ENCODE assay signal across 19 cellular contexts in genomic region chr1:228791782-228792181, GRCh38. TPM values are rescaled to one million over a fixed set of nuclear protein-coding genes. Genes with fewer than 3 reads are reported as not detected.
A peak's percentile ranks its signal among the peaks of the same experiment; 100 is the strongest.
DNase-seq lines count a peak whose midpoint lies in the region; ATAC-seq, FAIRE-seq and TF ChIP-seq lines count a peak whose summit lies in the region.
"Had no signal": no experiment of that assay in that cellular context is flagged by ENCODE, and none has a peak within 500 bp of the region (broad histone marks: within the 10 kb centered on the region; RNA-seq: fewer than 3 reads in every experiment).

No MANE protein-coding gene starts in this region.

- intact Hi-C loops in ascending aorta (cut with DNase I): no loop called here

- no peaks in the 10 kb centered on the region for H3K79me2 ChIP-seq in H1 (ENCODE audit: control insufficient read depth in 1 of 2, insufficient read depth in 2 of 2, low read length in 2 of 2)

- H3K4me2 ChIP-seq in BLaER1 (peak overlapping the region; percentile 92), H1 (ENCODE audit: insufficient read depth in 1 of 2, low read depth in 2 of 2, low read length in 2 of 2) (no peak overlapping the region)
- H3K4me2 ChIP-seq in BLaER1 treated with 17β-estradiol and CSF1 and Interleukin-3, amounts not matched to agents 10 nM and 100 nM: peak overlapping the region in 9 of 11 experiments; percentile 43 to 90 (median 82); a peak in 17 of 22 replicates

- H3K27ac ChIP-seq in BLaER1 (no peak overlapping the region), H1 (ENCODE audit: low read depth, low read length) (no peak overlapping the region), ascending aorta (no peak overlapping the region)
- H3K27ac ChIP-seq in BLaER1 treated with 17β-estradiol and CSF1 and Interleukin-3, amounts not matched to agents 10 nM and 100 nM: no peak overlapping the region
- H3K27ac ChIP-seq: GM23248 had no signal

- no peak for TF ChIP-seq RAD21 in H1 (IDR thresholded peaks at IDR 0.05 in 1 of 2, conservative IDR thresholded peaks at IDR 0.05 in 1 of 2; ENCODE audit: low read depth in 2 of 2, low read length in 2 of 2)

- peaks cover 1% of the 10 kb centered on the region; the same call in 1 of the 2 replicates for H3K23me2 ChIP-seq in H1 (ENCODE audit: low read depth, low read length)

- H2BK120ac ChIP-seq in H1 (replicated peaks; ENCODE audit: low read depth, low read length): no peak overlapping the region

- H3K27ac Mint-ChIP-seq in activated naive CD8-positive, alpha-beta T cell: peak overlapping the region; percentile 13
- no peak overlapping the region for H3K27ac Mint-ChIP-seq in activated naive CD8-positive, alpha-beta T cell treated with anti-CD3 and anti-CD28 coated beads, Interleukin-2, amount 50 U/mL, for 24 hours
- H3K27ac Mint-ChIP-seq: CD14-positive monocyte; CD4-positive, alpha-beta T cell; H9 had no signal

- H3K9ac ChIP-seq in BLaER1 (no peak overlapping the region), H1 (replicated peaks in 1 of 4; ENCODE audit: extremely low read depth in 1 of 4, low read depth in 3 of 4, low read length in 3 of 4) (no peak overlapping the region)
- H3K9ac ChIP-seq in BLaER1 treated with 17β-estradiol and CSF1 and Interleukin-3, amounts not matched to agents 10 nM and 100 nM: no peak overlapping the region
- H3K9ac ChIP-seq: GM23248 had no signal

- POLR2A ChIA-PET in H1 (lab: Charles Lee; ENCODE audit: partially characterized antibody): no interaction called here

- no peak overlapping the region for H3K4me3 ChIP-seq in BLaER1
- no peak overlapping the region for H3K4me3 ChIP-seq in BLaER1 treated with 17β-estradiol and CSF1 and Interleukin-3, amounts not matched to agents 10 nM and 100 nM
- H3K4me3 ChIP-seq in H1 (ENCODE audit: extremely low read depth in 1 of 4, insufficient read depth in 2 of 4, low read depth in 3 of 4, low read length in 4 of 4): no peak overlapping the region
- no peak overlapping the region for H3K4me3 ChIP-seq in ascending aorta
- H3K4me3 ChIP-seq: GM23248 had no signal

- peaks cover 17% of the 10 kb centered on the region for H3K4me1 Mint-ChIP-seq in activated naive CD8-positive, alpha-beta T cell (ENCODE audit: low read depth)
- peaks cover 14% of the 10 kb centered on the region for H3K4me1 Mint-ChIP-seq in activated naive CD8-positive, alpha-beta T cell treated with anti-CD3 and anti-CD28 coated beads, Interleukin-2, amount 50 U/mL, for 24 hours
- H3K4me1 Mint-ChIP-seq: H9 had no signal

- no peak overlapping the region for H4K91ac ChIP-seq in H1 (replicated peaks; ENCODE audit: insufficient read length, low read length)

- H3K36me3 ChIP-seq in BLaER1: no peaks in the 10 kb centered on the region
- no peaks in the 10 kb centered on the region for H3K36me3 ChIP-seq in BLaER1 treated with 17β-estradiol and CSF1 and Interleukin-3, amounts not matched to agents 10 nM and 100 nM
- H3K36me3 ChIP-seq in H1 (ENCODE audit: control insufficient read depth in 2 of 4, insufficient read depth in 4 of 4, low read length in 3 of 4): no peaks in the 10 kb centered on the region
- H3K36me3 ChIP-seq in ascending aorta: no peaks in the 10 kb centered on the region

- no peak overlapping the region for H2BK12ac ChIP-seq in H1 (ENCODE audit: low read depth, low read length)

- H3K56ac ChIP-seq in H1 (replicated peaks; ENCODE audit: insufficient read length, low read depth, low read length): no peak overlapping the region

- no peaks in the 10 kb centered on the region for H3K27me3 ChIP-seq in BLaER1
- no peaks in the 10 kb centered on the region for H3K27me3 ChIP-seq in BLaER1 treated with 17β-estradiol and CSF1 and Interleukin-3, amounts not matched to agents 10 nM and 100 nM
- no peaks in the 10 kb centered on the region for H3K27me3 ChIP-seq in H1 (replicated peaks in 1 of 4; ENCODE audit: control insufficient read depth in 3 of 4, extremely low read depth in 1 of 4, insufficient read depth in 3 of 4, low read length in 3 of 4)
- no peaks in the 10 kb centered on the region for H3K27me3 ChIP-seq in ascending aorta

- ATAC-seq in activated naive CD8-positive, alpha-beta T cell treated with anti-CD3 and anti-CD28 coated beads, Interleukin-2, amount 50 U/mL, for 24 hours: no peak
- ATAC-seq: HCT116 had no signal

- H2BK15ac ChIP-seq in H1 (ENCODE audit: low read length): no peak overlapping the region

- TF ChIP-seq EP300 in H1 (IDR thresholded peaks at IDR 0.05; ENCODE audit: borderline replicate concordance in 1 of 2, low read depth in 2 of 2, low read length in 2 of 2): no peak

- no peak for DNase-seq in activated naive CD8-positive, alpha-beta T cell treated with anti-CD3 and anti-CD28 coated beads, Interleukin-2, amount 50 U/mL, for 24 hours
- no peak for DNase-seq in H1 (ENCODE audit: low read depth in 1 of 2, low spot score in 2 of 2)
- DNase-seq in NCI-H69 (lab: John Stamatoyannopoulos, UW): no peak
- no peak for DNase-seq in NCI-H1092 (lab: John Stamatoyannopoulos, UW)
- DNase-seq in ascending aorta (ENCODE audit: low spot score in 2 of 2): no peak
- DNase-seq: CD4-positive, alpha-beta T cell; CD8-positive, alpha-beta memory T cell; DMS 273 treated with DMSO at 0.1 percent for 48 hours; DND-41; GM23248; H9 had no signal

- no peak overlapping the region for H2AK5ac ChIP-seq in H1 (ENCODE audit: low read depth, low read length)

- H2BK20ac ChIP-seq in H1 (ENCODE audit: low read length): peak overlapping the region; percentile 32; the same call in 1 of the 2 replicates

- no peak overlapping the region for H2AFZ ChIP-seq in H1 (ENCODE audit: low read length)
- H2AFZ ChIP-seq: GM23248 had no signal

- H4K20me1 ChIP-seq in BLaER1 (peaks cover 6% of the 10 kb centered on the region; the same call in 1 of the 2 replicates), H1 (replicated peaks in 1 of 2; ENCODE audit: control insufficient read depth in 1 of 2, insufficient read depth in 2 of 2, low read length in 2 of 2) (no peaks in the 10 kb centered on the region)
- H4K20me1 ChIP-seq in BLaER1 treated with 17β-estradiol and CSF1 and Interleukin-3, amounts not matched to agents 10 nM and 100 nM: 0 out of 22 replicates have a peak, but pooled peaks cover 0 to 3% (median 0%) of the 10 kb centered on the region in 11 experiments

- H3K36me3 Mint-ChIP-seq in activated naive CD8-positive, alpha-beta T cell: no peaks in the 10 kb centered on the region
- H3K36me3 Mint-ChIP-seq in activated naive CD8-positive, alpha-beta T cell treated with anti-CD3 and anti-CD28 coated beads, Interleukin-2, amount 50 U/mL, for 24 hours (ENCODE audit: low read depth): no peaks in the 10 kb centered on the region

- H3K4me3 Mint-ChIP-seq in activated naive CD8-positive, alpha-beta T cell: no peak overlapping the region
- no peak overlapping the region for H3K4me3 Mint-ChIP-seq in activated naive CD8-positive, alpha-beta T cell treated with anti-CD3 and anti-CD28 coated beads, Interleukin-2, amount 50 U/mL, for 24 hours
- H3K4me3 Mint-ChIP-seq: CD14-positive monocyte; CD4-positive, alpha-beta T cell; H9 had no signal

- peaks cover 6% of the 10 kb centered on the region for H3K9me3 ChIP-seq in BLaER1
- H3K9me3 ChIP-seq in BLaER1 treated with 17β-estradiol and CSF1 and Interleukin-3, amounts not matched to agents 10 nM and 100 nM (replicated peaks in 1 of 11): peaks cover 2 to 26% (median 14%) of the 10 kb centered on the region in 11 experiments; a peak in 21 of 22 replicates
- H3K9me3 ChIP-seq in H1 (ENCODE audit: insufficient read depth in 2 of 2, low read depth in 1 of 2, low read length in 1 of 2): no peaks in the 10 kb centered on the region
- H3K9me3 ChIP-seq in ascending aorta: no peaks in the 10 kb centered on the region

- no peak overlapping the region for H3K23ac ChIP-seq in H1 (ENCODE audit: insufficient read length)

- H3K27me3 Mint-ChIP-seq in activated naive CD8-positive, alpha-beta T cell: no peaks in the 10 kb centered on the region
- no peaks in the 10 kb centered on the region for H3K27me3 Mint-ChIP-seq in activated naive CD8-positive, alpha-beta T cell treated with anti-CD3 and anti-CD28 coated beads, Interleukin-2, amount 50 U/mL, for 24 hours
- H3K27me3 Mint-ChIP-seq: CD4-positive, alpha-beta T cell; CD8-positive, alpha-beta memory T cell had no signal

- no peak for TF ChIP-seq POLR2A in H1 (IDR thresholded peaks at IDR 0.05; ENCODE audit: control extremely low read depth in 1 of 2, low read depth in 2 of 2, low read length in 2 of 2)

- H3K9me3 Mint-ChIP-seq in activated naive CD8-positive, alpha-beta T cell (ENCODE audit: low read depth): no peaks in the 10 kb centered on the region
- no peaks in the 10 kb centered on the region for H3K9me3 Mint-ChIP-seq in activated naive CD8-positive, alpha-beta T cell treated with anti-CD3 and anti-CD28 coated beads, Interleukin-2, amount 50 U/mL, for 24 hours
- H3K9me3 Mint-ChIP-seq: CD4-positive, alpha-beta T cell; H9 had no signal

- H3K4me1 ChIP-seq in BLaER1: peaks cover 57% of the 10 kb centered on the region
- H3K4me1 ChIP-seq in BLaER1 treated with 17β-estradiol and CSF1 and Interleukin-3, amounts not matched to agents 10 nM and 100 nM: peaks cover 5 to 59% (median 43%) of the 10 kb centered on the region in 10 experiments
- peaks cover 0 to 3% (median 0%) of the 10 kb centered on the region in 4 experiments; a peak in 1 of 7 replicates for H3K4me1 ChIP-seq in H1 (replicated peaks in 1 of 4; ENCODE audit: control insufficient read depth in 3 of 4, insufficient read depth in 4 of 4, low read length in 3 of 4)
- no peaks in the 10 kb centered on the region for H3K4me1 ChIP-seq in ascending aorta

- TF ChIP-seq CTCF in H1 (IDR thresholded peaks at IDR 0.05; ENCODE audit: control extremely low read depth in 1 of 3, insufficient read depth in 1 of 3, low read depth in 1 of 3, low read length in 3 of 3) (no peak), ascending aorta (IDR thresholded peaks at IDR 0.05) (no peak)

- no peak for FAIRE-seq in H1 (lab: Jason Lieb, UNC)
- FAIRE-seq: D721Med, G401.6, GM12892 had no signal

- H2BK5ac ChIP-seq in H1 (ENCODE audit: low read depth, low read length): no peak overlapping the region

- H3K79me1 ChIP-seq in H1 (ENCODE audit: low read depth, low read length): no peaks in the 10 kb centered on the region

- no peak overlapping the region for H3K18ac ChIP-seq in H1 (ENCODE audit: extremely low read depth, low read length)

- WGBS in H1 (ENCODE audit: extremely low coverage in 1 of 2, insufficient coverage in 1 of 2, insufficient read length in 1 of 2, insufficient replicate concordance in 2 of 2, low coverage in 1 of 2, low lambda C conversion rate in 2 of 2, missing lambda C conversion rate in 1 of 2), 2 experiments: 90% methylated on average over 3 of the region's 3 CpGs; no CpG with 5 or more reads in 1 of the 2 experiments

- no peak overlapping the region for H3K14ac ChIP-seq in H1 (ENCODE audit: insufficient read length)

- CTCF ChIA-PET in H1 (lab: Charles Lee; ENCODE audit: partially characterized antibody): interaction anchor here (0.6 to 0.8 kb wide), 3 partner anchors 39 to 393 kb away, joined by 3 to 5 read pairs (median 3); no protein-coding TSS in a partner anchor

- H4K8ac ChIP-seq in H1 (ENCODE audit: extremely low read depth, insufficient read depth, low read length): no peak overlapping the region

- H4K5ac ChIP-seq in H1 (ENCODE audit: insufficient read length, low read depth, low read length): no peak overlapping the region

- H3K4ac ChIP-seq in H1 (replicated peaks; ENCODE audit: insufficient read length, low read depth, low read length): no peak overlapping the region

RNA-seq across cellular contexts. Expression of gene RHOU, which starts 56.5 kb away (rescaled TPM):
- total RNA-seq in H1 (2021; fragmentation: NEBNext Ultra II Directional; extraction: Animal tissue kit (Norgen Biotek cat#: 25700)): 3.4 and 3.5 TPM in 2 replicates
- 3.0 TPM in 2 replicates for polyA plus RNA-seq in H1 (2011; rRNA removed)
- 2.5 TPM for polyA plus RNA-seq in H1 (2011; cell fraction: cytosol; rRNA removed)
- polyA plus RNA-seq in H1 (2011; cell fraction: nucleus; rRNA removed): 1.7 TPM
- polyA plus RNA-seq in H1 (2012, experiment 1 of 2): 3.1 to 4.5 TPM (median 3.6 TPM) in 4 replicates
- polyA plus RNA-seq in H1 (2012, experiment 2 of 2): 0.60 TPM
- 2.9 TPM for polyA plus RNA-seq in H1 (2013, experiment 1 of 2)
- 3.3 TPM for polyA plus RNA-seq in H1 (2013, experiment 2 of 2)
- 4.1 and 5.0 TPM in 2 replicates for polyA minus RNA-seq in H1 (2011; rRNA and poly(A)+ RNA removed)
- 2.9 TPM for polyA minus RNA-seq in H1 (2011; cell fraction: cytosol; rRNA and poly(A)+ RNA removed)
- 1.8 TPM for polyA minus RNA-seq in H1 (2011; cell fraction: nucleus; rRNA and poly(A)+ RNA removed)
- total RNA-seq in ascending aorta: 27.7 TPM

Comparison
In these comparisons a context has a peak if more than half of its experiments do, and no peak if none do; other contexts are left out.
1. H3K4me2 ChIP-seq: peak in BLaER1 (single experiment) and BLaER1 treated with 17β-estradiol and CSF1 and Interleukin-3, amounts not matched to agents 10 nM and 100 nM (9 of 11); none in H1 (0 of 2).